8 cellular contexts compared by ENCODE assay signal in genomic region chr1:202484032-202484431, GRCh38.
DNase-seq lines count a peak whose midpoint lies in the region; ATAC-seq and TF ChIP-seq lines count a peak whose summit lies in the region.
"Not testable (repeated sequence)": the region's sequence is repeated elsewhere in the genome, so short reads cannot be mapped to it uniquely, and the experiment has no call there.

No MANE protein-coding gene starts in this region.

- not testable (repeated sequence) for H3K9me3 Mint-ChIP-seq in Calu3 (ENCODE audit: low read depth, unreplicated experiment); activated T-helper 1 cell treated with anti-CD3 and anti-CD28 coated beads, Interleukin-12 subunit alpha, Interleukin-12 subunit beta, Interleukin-2, Interleukin-4 antibody, amounts not matched to agents 30 ng/mL and 10 ng/mL and 1 ng/mL, durations not matched to agents 14 hours and 24 hours and 36 hours; immature natural killer cell

- not testable (repeated sequence) for H3K27me3 Mint-ChIP-seq in Calu3 (ENCODE audit: unreplicated experiment); immature natural killer cell (ENCODE audit: low read depth in 3 of 3)
- peaks cover 24% of the 10 kb centered on the region for H3K27me3 Mint-ChIP-seq in activated T-helper 1 cell treated with anti-CD3 and anti-CD28 coated beads, Interleukin-12 subunit alpha, Interleukin-12 subunit beta, Interleukin-2, Interleukin-4 antibody, amounts not matched to agents 30 ng/mL and 10 ng/mL and 1 ng/mL, durations not matched to agents 14 hours and 24 hours and 36 hours (ENCODE audit: insufficient read depth)

- H3K36me3 Mint-ChIP-seq in Calu3 (ENCODE audit: insufficient read depth, unreplicated experiment): not testable (repeated sequence)
- H3K36me3 Mint-ChIP-seq in activated T-helper 1 cell treated with anti-CD3 and anti-CD28 coated beads, Interleukin-12 subunit alpha, Interleukin-12 subunit beta, Interleukin-2, Interleukin-4 antibody, amounts not matched to agents 30 ng/mL and 10 ng/mL and 1 ng/mL, durations not matched to agents 14 hours and 24 hours and 36 hours (ENCODE audit: low read depth): peaks cover 21% of the 10 kb centered on the region
- peaks cover 1 to 19% (median 17%) of the 10 kb centered on the region in 3 donors for H3K36me3 Mint-ChIP-seq in immature natural killer cell

- H3K4me3 ChIP-seq in upper lobe of right lung: not testable (repeated sequence)

- in situ Hi-C loops in KBM-7 (cut with MboI; ENCODE audit: low pct_unique_long_range_greater_than_20kb, low sequenced_read_pairs): not testable (repeated sequence)

- CTCF ChIA-PET in Calu3 (lab: Charles Lee): interaction anchor here (0.6 to 1.8 kb wide), 5 partner anchors 10 to 321 kb away, joined by 3 to 6 read pairs (median 3); no protein-coding TSS in a partner anchor

- BruUV-seq in Calu3 (replicated peaks; lab: Mats Ljungman, UMichigan): not testable (repeated sequence)

- H3K4me3 Mint-ChIP-seq in Calu3 (ENCODE audit: low read depth, unreplicated experiment) (peak overlapping the region; percentile 7), immature natural killer cell (peak overlapping the region; percentile 33 to 72 (median 54))
- H3K4me3 Mint-ChIP-seq in activated T-helper 1 cell treated with anti-CD3 and anti-CD28 coated beads, Interleukin-12 subunit alpha, Interleukin-12 subunit beta, Interleukin-2, Interleukin-4 antibody, amounts not matched to agents 30 ng/mL and 10 ng/mL and 1 ng/mL, durations not matched to agents 14 hours and 24 hours and 36 hours: peak overlapping the region; percentile 24

- not testable (repeated sequence) for H3K27ac ChIP-seq in upper lobe of right lung

- not testable (repeated sequence) for TF ChIP-seq CTCF in Calu3 (IDR thresholded peaks at IDR 0.05; ENCODE audit: unreplicated experiment); upper lobe of right lung (IDR thresholded peaks at IDR 0.05)

- not testable (repeated sequence) for DNase-seq in Calu3; activated T-helper 1 cell treated with anti-CD3 and anti-CD28 coated beads, Interleukin-12 subunit alpha, Interleukin-12 subunit beta, Interleukin-2, Interleukin-4 antibody, amounts not matched to agents 30 ng/mL and 10 ng/mL and 1 ng/mL, durations not matched to agents 14 hours and 24 hours and 36 hours (ENCODE audit: low spot score); immature natural killer cell; upper lobe of right lung
- peak; percentile 85 for DNase-seq in KBM-7
- peak; percentile 74 for DNase-seq in NCI-H82 treated with DMSO at 0.1 percent for 48 hours (lab: John Stamatoyannopoulos, UW; ENCODE audit: unreplicated experiment)
- peak; percentile 58 for DNase-seq in SKM-1 (lab: John Stamatoyannopoulos, UW; ENCODE audit: unreplicated experiment)

- H3K27me3 ChIP-seq in upper lobe of right lung: not testable (repeated sequence)

- H3K36me3 ChIP-seq in upper lobe of right lung: not testable (repeated sequence)

- H3K4me1 ChIP-seq in upper lobe of right lung: not testable (repeated sequence)

- H3K9me3 ChIP-seq in upper lobe of right lung: not testable (repeated sequence)

- peak; percentile 53 for ATAC-seq in GM21515 (IDR thresholded peaks at IDR 0.05; ENCODE audit: unreplicated experiment)
- ATAC-seq in upper lobe of right lung: peak; percentile 45

- peak overlapping the region; percentile 82 for H3K27ac Mint-ChIP-seq in Calu3 (ENCODE audit: unreplicated experiment)
- peak overlapping the region; percentile 30 for H3K27ac Mint-ChIP-seq in activated T-helper 1 cell treated with anti-CD3 and anti-CD28 coated beads, Interleukin-12 subunit alpha, Interleukin-12 subunit beta, Interleukin-2, Interleukin-4 antibody, amounts not matched to agents 30 ng/mL and 10 ng/mL and 1 ng/mL, durations not matched to agents 14 hours and 24 hours and 36 hours
- peak overlapping the region in 5 of 6 donors; percentile 8 to 66 (median 20) for H3K27ac Mint-ChIP-seq in immature natural killer cell

- intact Hi-C loops in Calu3 (cut with micrococcal nuclease; ENCODE audit: unreplicated experiment); upper lobe of right lung (cut with DNase I): not testable (repeated sequence)
- intact Hi-C loops in activated T-helper 1 cell treated with anti-CD3 and anti-CD28 coated beads, Interleukin-12 subunit alpha, Interleukin-12 subunit beta, Interleukin-2, Interleukin-4 antibody, amounts not matched to agents 30 ng/mL and 10 ng/mL and 1 ng/mL, durations not matched to agents 14 hours and 24 hours and 36 hours (cut with micrococcal nuclease): loop anchor here (10.0 kb wide), 1 partner anchor 139 kb away; the partner anchor contains the start of genes PPP1R12B and UBE2T

- H3K4me1 Mint-ChIP-seq in Calu3 (ENCODE audit: low read depth, unreplicated experiment) (peaks cover 51% of the 10 kb centered on the region), immature natural killer cell (peaks cover 39 to 57% of the 10 kb centered on the region in 2 donors)
- peaks cover 44% of the 10 kb centered on the region for H3K4me1 Mint-ChIP-seq in activated T-helper 1 cell treated with anti-CD3 and anti-CD28 coated beads, Interleukin-12 subunit alpha, Interleukin-12 subunit beta, Interleukin-2, Interleukin-4 antibody, amounts not matched to agents 30 ng/mL and 10 ng/mL and 1 ng/mL, durations not matched to agents 14 hours and 24 hours and 36 hours (ENCODE audit: low read depth)

Comparison
In these comparisons a context has a peak if more than half of its experiments do, and no peak if none do; other contexts are left out.
1. H3K27ac Mint-ChIP-seq: peak in every context shown above with its lines; median percentile 82 in Calu3; 30 in activated T-helper 1 cell treated with anti-CD3 and anti-CD28 coated beads, Interleukin-12 subunit alpha, Interleukin-12 subunit beta, Interleukin-2, Interleukin-4 antibody, amounts not matched to agents 30 ng/mL and 10 ng/mL and 1 ng/mL, durations not matched to agents 14 hours and 24 hours and 36 hours; 20 in immature natural killer cell.